ENCODE assay signal across 1 cellular context in genomic region chr9:133351908-133352634, GRCh38.
TF ChIP-seq lines count a peak whose summit lies in the region.

No MANE protein-coding gene starts in this region.

TF ChIP-seq in K562, 482 proteins besides CTCF, POLR2A, EP300 and RAD21 (continued from another document and continues in another):
- TF ChIP-seq ARID4B (CRISPR knock-in tag; IDR thresholded peaks at IDR 0.05) (no peak), FOXP4 (CRISPR knock-in tag; IDR thresholded peaks at IDR 0.05; ENCODE audit: borderline replicate concordance) (no peak), SMARCE1 (IDR thresholded peaks at IDR 0.05) (peak; percentile 21; the same call in 1 of the 2 replicates), CHCHD3 (CRISPR knock-in tag; IDR thresholded peaks at IDR 0.05) (no peak), ETS2 (tag; IDR thresholded peaks at IDR 0.05; ENCODE audit: borderline replicate concordance, poor library complexity, severe bottlenecking) (no peak), ZBTB1 (CRISPR knock-in tag; IDR thresholded peaks at IDR 0.05; ENCODE audit: borderline replicate concordance, low read depth) (no peak; the same call in 1 of the 2 replicates), ZBTB11 (CRISPR knock-in tag; IDR thresholded peaks at IDR 0.05) (no peak), KDM5B (IDR thresholded peaks at IDR 0.05; ENCODE audit: insufficient replicate concordance, low read depth, low read length) (peak; percentile 44), PTRF (tag; IDR thresholded peaks at IDR 0.05) (no peak), REST (CRISPR knock-in tag; IDR thresholded peaks at IDR 0.05; ENCODE audit: low read depth) (no peak), SNRNP70 (optimal IDR thresholded peaks at IDR 0.05; ENCODE audit: low read depth, low read length) (no peak), KLF6 (CRISPR knock-in tag; IDR thresholded peaks at IDR 0.05; ENCODE audit: borderline replicate concordance) (no peak), HNRNPK (IDR thresholded peaks at IDR 0.05; ENCODE audit: low read depth, low read length, poor library complexity, severe bottlenecking) (no peak), ZNF311 (CRISPR knock-in tag; IDR thresholded peaks at IDR 0.05) (no peak), RERE (CRISPR knock-in tag; IDR thresholded peaks at IDR 0.05; ENCODE audit: borderline replicate concordance) (no peak), NFE2 (IDR thresholded peaks at IDR 0.05; ENCODE audit: low read depth) (no peak), TGIF2 (CRISPR knock-in tag; IDR thresholded peaks at IDR 0.05) (peak; percentile 18; the same call in 1 of the 2 replicates), E2F5 (CRISPR knock-in tag; IDR thresholded peaks at IDR 0.05) (no peak), ATF3 (IDR thresholded peaks at IDR 0.05) (no peak), ATF3 (CRISPR knock-in tag; conservative IDR thresholded peaks at IDR 0.05) (no peak), ZNF143 (CRISPR knock-in tag; IDR thresholded peaks at IDR 0.05) (no peak), ZNF174 (CRISPR knock-in tag; IDR thresholded peaks at IDR 0.05) (no peak), NR2F6 (CRISPR knock-in tag; IDR thresholded peaks at IDR 0.05) (no peak), MCM2 (IDR thresholded peaks at IDR 0.05; ENCODE audit: low read depth) (no peak), STAT6 (CRISPR knock-in tag; IDR thresholded peaks at IDR 0.05) (no peak), THRB (CRISPR knock-in tag; conservative IDR thresholded peaks at IDR 0.05) (peak; percentile 91; the same call in 1 of the 2 replicates), TFAM (CRISPR knock-in tag; conservative IDR thresholded peaks at IDR 0.05) (no peak), ETV6 (IDR thresholded peaks at IDR 0.05; ENCODE audit: borderline replicate concordance in 1 of 2, low read depth in 2 of 2, low read length in 1 of 2) (no peak), ETV6 (CRISPR knock-in tag; IDR thresholded peaks at IDR 0.05; ENCODE audit: borderline replicate concordance) (no peak)
